ENCODE assay signal across 16 cellular contexts in the genomic region with DNA sequence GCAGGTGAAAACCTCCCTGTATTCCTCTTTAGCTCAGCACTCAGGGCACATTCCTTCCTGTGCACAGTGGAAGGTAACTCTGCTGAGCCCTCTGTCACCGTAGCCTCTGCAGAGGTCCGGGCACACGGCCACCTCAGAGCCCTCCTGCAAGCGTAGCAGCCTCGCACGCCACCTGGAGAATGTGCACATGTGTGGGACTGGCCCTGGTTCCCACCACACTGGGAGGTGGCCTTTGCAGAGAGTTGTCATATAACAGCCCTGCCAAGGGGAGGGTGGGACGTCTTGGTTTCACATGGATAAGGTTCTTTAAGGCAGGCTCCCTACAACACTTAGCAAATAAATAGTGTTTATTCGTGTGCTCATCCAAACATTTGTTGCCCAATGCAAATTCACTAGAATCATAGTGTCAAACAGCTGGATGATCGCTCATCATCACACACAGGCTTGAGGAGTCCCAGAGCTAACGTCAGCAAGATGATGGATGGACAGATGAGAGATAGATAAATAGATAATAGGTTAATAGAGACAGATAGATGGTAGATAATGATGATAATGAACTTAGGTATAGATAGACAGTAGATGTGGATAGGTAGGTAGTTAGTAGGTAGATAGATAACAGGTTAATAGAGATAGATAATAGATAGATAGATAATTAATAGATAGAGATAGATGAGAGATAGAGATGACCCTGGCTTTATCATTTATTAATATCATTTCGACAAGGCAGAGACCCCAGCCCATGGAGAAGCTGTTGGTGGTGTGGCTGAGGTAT.
"Had no signal": no experiment of that assay in that cellular context is flagged by ENCODE, and none has a peak within 500 bp of the region (broad histone marks: within the 10 kb centered on the region; RNA-seq: fewer than 3 reads in every experiment).

No MANE protein-coding gene starts in this region.

- H3K4me3 ChIP-seq: dorsolateral prefrontal cortex, ovary, skin epidermis, tibial nerve had no signal

- H3K9me3 ChIP-seq: ovary, tibial nerve had no signal

- H3K27ac ChIP-seq: dorsolateral prefrontal cortex, ovary, skin epidermis, WERI-Rb-1 had no signal

- H3K27me3 ChIP-seq: ovary had no signal

- H3K36me3 ChIP-seq: ovary, tibial nerve, WERI-Rb-1 had no signal

- DNase-seq: activated CD4-positive, alpha-beta T cell treated with anti-CD3 and anti-CD28 coated beads, Interleukin-2, amount 50 U/mL, for 4 hours; activated gamma-delta T cell treated with Interleukin-2 at 50 U/mL for 16 hours; activated T-cell treated with anti-CD3 and anti-CD28 coated beads for 4 hours; amniotic stem cell; dorsolateral prefrontal cortex; foreskin melanocyte; hypothalamus; mammary epithelial cell; ovary; stimulated activated CD4-positive, alpha-beta T cell treated with anti-CD3 and anti-CD28 coated beads, Interleukin-15, amount 100 ng/mL, for 24 hours; stimulated activated CD4-positive, alpha-beta T cell treated with anti-CD3 and anti-CD28 coated beads, Interleukin-2, amount 100 ng/mL, for 48 hours; T-helper 2 cell; WERI-Rb-1 had no signal

- ATAC-seq: activated naive CD4-positive, alpha-beta T cell treated with anti-CD3 and anti-CD28 coated beads, Interleukin-2, amount 50 U/mL, for 72 hours had no signal
